19 cellular contexts compared by ENCODE assay signal in genomic region chr11:66628061-66628603, GRCh38. TPM values are rescaled to one million over a fixed set of nuclear protein-coding genes. Genes with fewer than 3 reads are reported as not detected.
A peak's percentile ranks its signal among the peaks of the same experiment; 100 is the strongest.
DNase-seq lines count a peak whose midpoint lies in the region; ATAC-seq and TF ChIP-seq lines count a peak whose summit lies in the region.
"Had no signal": no experiment of that assay in that cellular context is flagged by ENCODE, and none has a peak within 500 bp of the region (broad histone marks: within the 10 kb centered on the region; RNA-seq: fewer than 3 reads in every experiment).

No MANE protein-coding gene starts in this region.

- H3K4me1 Mint-ChIP-seq in Caco-2 (ENCODE audit: low read depth, unreplicated experiment), result no peaks in the 10 kb centered on the region
- H3K4me1 Mint-ChIP-seq in memory B cell, result peaks cover 41% of the 10 kb centered on the region

- peaks cover 24% of the 10 kb centered on the region for H3K36me3 ChIP-seq in Caco-2 (ENCODE audit: control insufficient read depth, insufficient read depth, low read length)

- H3K4me1 ChIP-seq in Caco-2, result no peaks in the 10 kb centered on the region

- BruUV-seq in Caco-2 (replicated peaks; lab: Mats Ljungman, UMichigan), result TSS peak; percentile 1

- DNase-seq in Caco-2, result no peak
- DNase-seq in memory B cell (ENCODE audit: low spot score in 2 of 2), result no peak
- DNase-seq in erythroblast (lab: John Stamatoyannopoulos, UW), result no peak
- DNase-seq: activated CD4-positive, alpha-beta T cell treated with anti-CD3 and anti-CD28 coated beads for 48 hours; activated naive CD8-positive, alpha-beta T cell treated with anti-CD3 and anti-CD28 coated beads, Interleukin-2, amount 10 ng/mL, durations not matched to agents 7 days and 5 days; Calu3; cortex of kidney; foreskin fibroblast; hypothalamus; Peyer's patch; stimulated activated CD4-positive, alpha-beta T cell treated with anti-CD3 and anti-CD28 coated beads, Interleukin-2, amount 100 ng/mL, for 48 hours; substantia nigra had no signal

- ATAC-seq in memory B cell (ENCODE audit: low read depth) (no peak), GM19467 (IDR thresholded peaks at IDR 0.05; ENCODE audit: unreplicated experiment) (no peak)

- POLR2A ChIA-PET in Caco-2 (lab: Charles Lee), result interaction anchor here (1.9 to 2.5 kb wide), 2 partner anchors 10 to 11 kb away, joined by 6 to 31 read pairs; partner anchors contain the start of gene RBM14

- no peak overlapping the region for H3K4me3 Mint-ChIP-seq in Caco-2 (ENCODE audit: unreplicated experiment)
- H3K4me3 Mint-ChIP-seq in memory B cell, result no peak overlapping the region
- H3K4me3 Mint-ChIP-seq: activated naive CD8-positive, alpha-beta T cell treated with anti-CD3 and anti-CD28 coated beads, Interleukin-2, amount 10 ng/mL, durations not matched to agents 7 days and 5 days; brain; nephron had no signal

- intact Hi-C loops in Caco-2 (cut with micrococcal nuclease; ENCODE audit: unreplicated experiment), result no loop called here

- no peak for TF ChIP-seq CTCF in Caco-2 (IDR thresholded peaks at IDR 0.05; ENCODE audit: insufficient read depth in 1 of 2, low read depth in 1 of 2, low read length in 1 of 2, severe bottlenecking in 1 of 2, unreplicated experiment in 1 of 2)

- H3K9me3 ChIP-seq in Caco-2, result no peaks in the 10 kb centered on the region
- H3K9me3 ChIP-seq: Peyer's patch had no signal

- peaks cover 96% of the 10 kb centered on the region for H3K36me3 Mint-ChIP-seq in Caco-2 (ENCODE audit: insufficient read depth, unreplicated experiment)
- H3K36me3 Mint-ChIP-seq in memory B cell, result peaks cover 34% of the 10 kb centered on the region

- H3K27me3 ChIP-seq in Caco-2 (replicated peaks; ENCODE audit: control insufficient read depth, insufficient read depth, low read length), result no peaks in the 10 kb centered on the region
- H3K27me3 ChIP-seq: Peyer's patch had no signal

- no peak overlapping the region for H3K4me3 ChIP-seq in Caco-2 (ENCODE audit: low read depth, low read length)
- H3K4me3 ChIP-seq: Peyer's patch, SK-N-MC, skin epidermis had no signal

- no peak for TF ChIP-seq POLR2A in erythroblast (IDR thresholded peaks at IDR 0.05; ENCODE audit: low read length)

- no peak overlapping the region for H3K27ac Mint-ChIP-seq in Caco-2 (ENCODE audit: unreplicated experiment)
- H3K27ac Mint-ChIP-seq in memory B cell, result peak overlapping the region; percentile 51
- H3K27ac Mint-ChIP-seq: activated naive CD8-positive, alpha-beta T cell treated with anti-CD3 and anti-CD28 coated beads, Interleukin-2, amount 10 ng/mL, durations not matched to agents 7 days and 5 days; nephron had no signal

- H3K27me3 Mint-ChIP-seq in Caco-2 (ENCODE audit: insufficient read depth, unreplicated experiment), result no peaks in the 10 kb centered on the region
- no peaks in the 10 kb centered on the region for H3K27me3 Mint-ChIP-seq in memory B cell
- H3K27me3 Mint-ChIP-seq: activated naive CD8-positive, alpha-beta T cell treated with anti-CD3 and anti-CD28 coated beads, Interleukin-2, amount 10 ng/mL, durations not matched to agents 7 days and 5 days; progenitor cell of endocrine pancreas had no signal

- CTCF ChIA-PET in Caco-2 (lab: Charles Lee), result interaction anchor here (0.6 to 0.8 kb wide), 2 partner anchors 10 to 264 kb away, joined by 3 to 4 read pairs; partner anchors contain the start of gene RBM4

- no peaks in the 10 kb centered on the region for H3K9me3 Mint-ChIP-seq in Caco-2 (ENCODE audit: unreplicated experiment)
- no peaks in the 10 kb centered on the region for H3K9me3 Mint-ChIP-seq in memory B cell
- H3K9me3 Mint-ChIP-seq: activated naive CD8-positive, alpha-beta T cell treated with anti-CD3 and anti-CD28 coated beads, Interleukin-2, amount 10 ng/mL, durations not matched to agents 7 days and 5 days; brain; nephron had no signal

TF ChIP-seq in PFSK-1, 5 proteins besides CTCF, POLR2A, EP300 and RAD21:
- no peak for TF ChIP-seq REST (IDR thresholded peaks at IDR 0.05; ENCODE audit: insufficient read depth in 1 of 2, low read depth in 2 of 2, low read length in 2 of 2)
- TF ChIP-seq POLR2AphosphoS5 (IDR thresholded peaks at IDR 0.05; ENCODE audit: low read depth, low read length), result peak; percentile 30; the same call in 1 of the 2 replicates
TF ChIP-seq in PFSK-1: peak in this region for 1.

RNA-seq across cellular contexts. Expression of gene RBM4, which starts 10.4 kb away (rescaled TPM):
- 257 and 273 TPM in 2 replicates for total RNA-seq in Caco-2 (2022)
- 97.4 TPM for polyA plus RNA-seq in PFSK-1 (2012; ENCODE audit: insufficient read length, low read depth)

RNA-seq across cellular contexts. Expression of gene RBM14, which starts 11.7 kb away (rescaled TPM):
- 160 and 173 TPM in 2 replicates for total RNA-seq in Caco-2 (2022)
- polyA plus RNA-seq in PFSK-1 (2012; ENCODE audit: insufficient read length, low read depth), result 24.2 TPM

RNA-seq across cellular contexts. Expression of gene CCS, which starts 35.1 kb away (rescaled TPM):
- 52.9 and 54.0 TPM in 2 replicates for total RNA-seq in Caco-2 (2022)
- polyA plus RNA-seq in PFSK-1 (2012; ENCODE audit: insufficient read length, low read depth), result 55.0 TPM

RNA-seq across cellular contexts. Expression of gene CCDC87, which starts 35.3 kb away (rescaled TPM):
- 1.0 TPM in 2 replicates for total RNA-seq in Caco-2 (2022)
- polyA plus RNA-seq in PFSK-1 (2012; ENCODE audit: insufficient read length, low read depth), result 0.10 TPM

RNA-seq across cellular contexts. Expression of gene RBM4B, which starts 49.6 kb away (rescaled TPM):
- total RNA-seq in Caco-2 (2022), result 39.8 and 45.8 TPM in 2 replicates
- polyA plus RNA-seq in PFSK-1 (2012; ENCODE audit: insufficient read length, low read depth), result 9.5 TPM
